In the genomic region with DNA sequence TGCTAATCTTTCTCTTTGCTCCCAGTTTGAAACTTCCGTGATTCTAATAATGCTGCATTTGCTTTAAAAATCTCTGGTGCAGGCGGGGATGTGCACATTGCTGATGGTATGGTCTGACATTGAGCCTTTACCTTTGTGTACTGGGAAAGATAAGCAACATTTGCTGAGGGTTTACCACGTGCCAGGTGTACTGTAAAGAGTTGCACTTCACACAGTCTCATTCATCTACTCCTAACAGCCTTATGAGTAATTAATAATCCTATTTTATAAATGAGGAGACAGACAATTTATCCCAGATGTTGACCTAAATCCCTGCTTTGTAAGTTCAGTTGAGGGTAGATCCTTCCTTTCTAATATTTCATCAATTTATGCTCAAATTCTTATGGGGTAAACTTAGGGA, we compare ENCODE assay signal across 10 cellular contexts. TPM values are rescaled to one million over a fixed set of nuclear protein-coding genes. Genes with fewer than 3 reads are reported as not detected.
DNase-seq lines count a peak whose midpoint lies in the region; ATAC-seq and TF ChIP-seq lines count a peak whose summit lies in the region.
"Had no signal": no experiment of that assay in that cellular context is flagged by ENCODE, and none has a peak within 500 bp of the region (broad histone marks: within the 10 kb centered on the region; RNA-seq: fewer than 3 reads in every experiment).

No MANE protein-coding gene starts in this region.

- H3K9me3 ChIP-seq in muscle layer of duodenum (ENCODE audit: control insufficient read depth in 1 of 2, low read length in 2 of 2) = no peaks in the 10 kb centered on the region

- H3K27me3 ChIP-seq in ACC112 (ENCODE audit: insufficient read depth, low read length) (peaks cover 98% of the 10 kb centered on the region), muscle layer of duodenum (ENCODE audit: low read depth, low read length) (peaks cover 20% of the 10 kb centered on the region)

- DNase-seq in HFFc6 = no peak
- DNase-seq in NCI-H524 treated with DMSO at 0.1 percent for 48 hours (lab: John Stamatoyannopoulos, UW) = no peak
- DNase-seq in activated gamma-delta T cell treated with Interleukin-2 at 50 U/mL for 16 hours = no peak
- DNase-seq in foreskin fibroblast = no peak
- DNase-seq: activated T-cell treated with anti-CD3 and anti-CD28 coated beads, Interleukin-2, amount 50 U/mL, for 1 hour had no signal

- H3K27ac ChIP-seq in ACC112 (ENCODE audit: low read depth, low read length) (no peak overlapping the region), muscle layer of duodenum (ENCODE audit: low read length) (no peak overlapping the region)
- H3K27ac ChIP-seq: foreskin keratinocyte had no signal

- H3K27me3 Mint-ChIP-seq in HFFc6 (ENCODE audit: insufficient read depth) (peaks cover 21% of the 10 kb centered on the region), brain (peaks cover 18% of the 10 kb centered on the region)

- TF ChIP-seq CTCF in HFFc6 (IDR thresholded peaks at IDR 0.05) (no peak), brain (conservative IDR thresholded peaks at IDR 0.05) (no peak), foreskin fibroblast (IDR thresholded peaks at IDR 0.05; ENCODE audit: low read depth, low read length) (no peak)

- H3K4me3 ChIP-seq in ACC112 (ENCODE audit: low read depth, low read length) (peak overlapping the region; percentile 57), muscle layer of duodenum (ENCODE audit: low read depth in 1 of 2, low read length in 2 of 2) (peak overlapping the region; percentile 34 to 82), foreskin fibroblast (ENCODE audit: low read depth in 1 of 2, low read length in 2 of 2) (no peak overlapping the region)

- H3K36me3 ChIP-seq in ACC112 (ENCODE audit: insufficient read depth, low read length) = no peaks in the 10 kb centered on the region
- no peaks in the 10 kb centered on the region for H3K36me3 ChIP-seq in muscle layer of duodenum (ENCODE audit: control insufficient read depth in 1 of 2, insufficient read depth in 2 of 2, low read length in 2 of 2)

- no peaks in the 10 kb centered on the region for H3K79me2 ChIP-seq in ACC112 (ENCODE audit: control insufficient read depth, insufficient read depth, low read length, unreplicated experiment)

- H3K36me3 Mint-ChIP-seq in HFFc6 (ENCODE audit: low read depth) = no peaks in the 10 kb centered on the region
- H3K36me3 Mint-ChIP-seq in brain = no peaks in the 10 kb centered on the region

- H3K4me1 ChIP-seq in ACC112 (ENCODE audit: control insufficient read depth, insufficient read depth, low read length, unreplicated experiment) = no peaks in the 10 kb centered on the region
- peaks cover 0 to 12% of the 10 kb centered on the region in 2 donors for H3K4me1 ChIP-seq in muscle layer of duodenum (ENCODE audit: control insufficient read depth in 1 of 2, insufficient read depth in 2 of 2, low read length in 2 of 2)
- H3K4me1 ChIP-seq: foreskin keratinocyte had no signal

- H3K9me3 Mint-ChIP-seq in HFFc6 (no peaks in the 10 kb centered on the region), brain (no peaks in the 10 kb centered on the region)

- peak overlapping the region; percentile 35; the same call in 1 of the 2 replicates for H3K4me3 Mint-ChIP-seq in HFFc6
- H3K4me3 Mint-ChIP-seq in brain = peak overlapping the region; percentile 88 to 99 (median 93)

- H3K4me1 Mint-ChIP-seq in HFFc6 (ENCODE audit: low read depth) (no peaks in the 10 kb centered on the region), brain (peaks cover 66% of the 10 kb centered on the region)

- ATAC-seq in GM18511 (IDR thresholded peaks at IDR 0.05; ENCODE audit: unreplicated experiment) = no peak

- H3K27ac Mint-ChIP-seq in HFFc6 (no peak overlapping the region), brain (peak overlapping the region; percentile 42 to 95 (median 94))

- H2AFZ ChIP-seq in ACC112 (ENCODE audit: low read length, unreplicated experiment) = no peak overlapping the region

RNA-seq across cellular contexts. Expression of a gene that starts 0.7 kb away (rescaled TPM):
- total RNA-seq in HFFc6 (2021; fragmentation: NEBNext Ultra II Directional; extraction: Animal tissue kit (Norgen Biotek cat#: 25700)) = not detected
- 7.8 TPM for polyA plus RNA-seq in brain (ENCODE audit: insufficient read depth, low read depth, low replicate concordance)

RNA-seq across cellular contexts. Expression of a gene that starts 28.5 kb away (rescaled TPM):
- 10 to 100 TPM; 28.5 to 34.8 (median 31.6) TPM for total RNA-seq in HFFc6 (2021; fragmentation: NEBNext Ultra II Directional; extraction: Animal tissue kit (Norgen Biotek cat#: 25700))
- polyA plus RNA-seq in brain (ENCODE audit: insufficient read depth, low read depth, low replicate concordance) = 2.6 TPM

Comparison
In these comparisons a context has a peak if more than half of its experiments do, and no peak if none do; other contexts are left out.
1. H3K4me3 ChIP-seq: peak in ACC112 (single experiment) and muscle layer of duodenum (2 of 2); none in foreskin fibroblast (0 of 2).